Comparison of ENCODE assay signal across 20 cellular contexts in genomic region chr18:62894681-62895390, GRCh38.
"Had no signal": no experiment of that assay in that cellular context is flagged by ENCODE, and none has a peak within 500 bp of the region (broad histone marks: within the 10 kb centered on the region; RNA-seq: fewer than 3 reads in every experiment).

No MANE protein-coding gene starts in this region.

- H3K4me1 ChIP-seq: heart right ventricle, lower lobe of right lung, sigmoid colon, spleen had no signal

- H3K27ac ChIP-seq: heart right ventricle, lower lobe of right lung, neutrophil, sigmoid colon, spleen had no signal

- H3K36me3 ChIP-seq: cardiac muscle cell had no signal

- H3K9me3 ChIP-seq: heart right ventricle, lower lobe of right lung, neutrophil, sigmoid colon, spleen had no signal

- H3K27me3 ChIP-seq: cardiac muscle cell, heart right ventricle, neutrophil, sigmoid colon, spleen had no signal

- H3K4me3 ChIP-seq: cardiac muscle cell, heart right ventricle, lower lobe of right lung, sigmoid colon, spleen had no signal

- DNase-seq: activated B cell treated with CpG ODN at 0.5 μM for 24 hours; activated CD4-positive, alpha-beta memory T cell treated with anti-CD3 and anti-CD28 coated beads, Interleukin-2, amount 10 ng/mL, durations not matched to agents 7 days and 5 days; activated CD4-positive, alpha-beta T cell treated with anti-CD3 and anti-CD28 coated beads for 48 hours; activated CD8-positive, alpha-beta memory T cell treated with anti-CD3 and anti-CD28 coated beads, Interleukin-2, amount 10 ng/mL, durations not matched to agents 7 days and 5 days; activated naive CD4-positive, alpha-beta T cell; activated naive CD8-positive, alpha-beta T cell treated with anti-CD3 and anti-CD28 coated beads for 36 hours; amniotic stem cell; dermis blood vessel endothelial cell; effector memory CD8-positive, alpha-beta T cell; erythroblast; heart right ventricle; islet precursor cell; left colon; lower lobe of right lung; sigmoid colon; spleen; stimulated activated naive B cell treated with anti-CD40 and anti-IgM and Interleukin-4, amounts not matched to agents 10 μg/mL and 1 μg/mL and 100 μg/mL, for 72 hours; SW 1271 had no signal
